Comparison of ENCODE assay signal across 1 cellular context in genomic region chr16:11586856-11587642, GRCh38.
TF ChIP-seq lines count a peak whose summit lies in the region.

LITAF (minus strand) TSS chr16:11586919; CDS start chr16:11556730, 30,189 bp downstream.

TF ChIP-seq in HepG2, 621 proteins besides CTCF, POLR2A, EP300 and RAD21 (continued from another document and continues in another):
- TF ChIP-seq ZNF597 (CRISPR knock-in tag; IDR thresholded peaks at IDR 0.05), result 0 out of 2 replicates have a peak, but pooled peaks have one; percentile 17
- TF ChIP-seq ZNF232 (CRISPR knock-in tag; IDR thresholded peaks at IDR 0.05; ENCODE audit: borderline replicate concordance), result peak; percentile 58
- peak; percentile 60; the same call in 1 of the 2 replicates for TF ChIP-seq ARID4A (CRISPR knock-in tag; IDR thresholded peaks at IDR 0.05; ENCODE audit: borderline replicate concordance)
- no peak for TF ChIP-seq ZBTB40 (IDR thresholded peaks at IDR 0.05)
- peak; percentile 82; the same call in 1 of the 2 replicates for TF ChIP-seq ZBTB40 (CRISPR knock-in tag; IDR thresholded peaks at IDR 0.05)
- TF ChIP-seq PHF8 (CRISPR knock-in tag; IDR thresholded peaks at IDR 0.05), result peak; percentile 88
- no peak for TF ChIP-seq FLYWCH1 (CRISPR knock-in tag; IDR thresholded peaks at IDR 0.05)
- peak; percentile 63; the same call in 1 of the 2 replicates for TF ChIP-seq ARID5B (CRISPR knock-in tag; IDR thresholded peaks at IDR 0.05)
- no peak for TF ChIP-seq DBP (CRISPR knock-in tag; IDR thresholded peaks at IDR 0.05; ENCODE audit: not compliant biosample characterization)
- TF ChIP-seq KDM6A (CRISPR knock-in tag; IDR thresholded peaks at IDR 0.05; ENCODE audit: low read depth), result peak; percentile 47; the same call in 1 of the 2 replicates
- peak; percentile 11; the same call in 1 of the 2 replicates for TF ChIP-seq ZNF841 (CRISPR knock-in tag; IDR thresholded peaks at IDR 0.05; ENCODE audit: borderline replicate concordance)
- TF ChIP-seq KAT2B (IDR thresholded peaks at IDR 0.05; ENCODE audit: borderline replicate concordance, low read depth, low read length), result no peak
- no peak for TF ChIP-seq NCOA5 (CRISPR knock-in tag; IDR thresholded peaks at IDR 0.05)
- TF ChIP-seq RXRB (CRISPR knock-in tag; IDR thresholded peaks at IDR 0.05; ENCODE audit: borderline replicate concordance), result peak; percentile 43; the same call in 1 of the 2 replicates
- peak; percentile 46; the same call in 1 of the 2 replicates for TF ChIP-seq WIZ (CRISPR knock-in tag; IDR thresholded peaks at IDR 0.05)
- TF ChIP-seq ZFP41 (CRISPR knock-in tag; IDR thresholded peaks at IDR 0.05; ENCODE audit: borderline replicate concordance), result peak; percentile 64; the same call in 1 of the 2 replicates
- peak; percentile 56; the same call in 1 of the 2 replicates for TF ChIP-seq ZHX2 (IDR thresholded peaks at IDR 0.05; ENCODE audit: low read depth)
- TF ChIP-seq ZHX2 (CRISPR knock-in tag; IDR thresholded peaks at IDR 0.05; ENCODE audit: borderline replicate concordance), result no peak
- no peak for TF ChIP-seq ATM (IDR thresholded peaks at IDR 0.05; ENCODE audit: borderline replicate concordance)
- TF ChIP-seq ZNF282 (IDR thresholded peaks at IDR 0.05; ENCODE audit: partially characterized antibody), result no peak
- TF ChIP-seq KDM4B (CRISPR knock-in tag; IDR thresholded peaks at IDR 0.05), result peak; percentile 76; the same call in 1 of the 2 replicates
- TF ChIP-seq ETS1 (CRISPR knock-in tag; IDR thresholded peaks at IDR 0.05), result 0 out of 2 replicates have a peak, but pooled peaks have one; percentile 52
